In genomic region chr21:38814126-38815059, GRCh38 we compare ENCODE assay signal across 18 cellular contexts. TPM values are rescaled to one million over a fixed set of nuclear protein-coding genes. Genes with fewer than 3 reads are reported as not detected.
DNase-seq lines count a peak whose midpoint lies in the region; ATAC-seq, FAIRE-seq and TF ChIP-seq lines count a peak whose summit lies in the region.
"Had no signal": no experiment of that assay in that cellular context is flagged by ENCODE, and none has a peak within 500 bp of the region (broad histone marks: within the 10 kb centered on the region; RNA-seq: fewer than 3 reads in every experiment).

No MANE protein-coding gene starts in this region.

- BruUV-seq in Panc1 (replicated peaks; lab: Mats Ljungman, UMichigan), result no TSS peak

- H3K4me3 Mint-ChIP-seq in CD14-positive monocyte, result no peak overlapping the region
- H3K4me3 Mint-ChIP-seq: activated CD8-positive, alpha-beta T cell treated with anti-CD3 and anti-CD28 coated beads for 36 hours; effector memory CD8-positive, alpha-beta T cell; nephron had no signal

- no peak overlapping the region for H2AK5ac ChIP-seq in neuronal stem cell (ENCODE audit: low read depth, low read length)

- H3K4me3 ChIP-seq in Panc1 (ENCODE audit: low read depth in 2 of 2, low read length in 2 of 2) (no peak overlapping the region), fibroblast of lung (replicated peaks in 1 of 4; ENCODE audit: control extremely low read depth in 1 of 4, insufficient read depth in 1 of 4, low read depth in 3 of 4, low read length in 4 of 4) (no peak overlapping the region), neuronal stem cell (ENCODE audit: low read length in 2 of 2) (no peak overlapping the region)
- H3K4me3 ChIP-seq: skin epidermis, thyroid gland had no signal

- H2AFZ ChIP-seq in fibroblast of lung (ENCODE audit: low read length) (no peak overlapping the region), neuronal stem cell (ENCODE audit: low read length) (no peak overlapping the region)

- H3K4me1 ChIP-seq in Panc1 (ENCODE audit: control insufficient read depth, insufficient read depth, low read length), result peaks cover 76% of the 10 kb centered on the region
- peaks cover 10% of the 10 kb centered on the region for H3K4me1 ChIP-seq in fibroblast of lung (ENCODE audit: control insufficient read depth, extremely low read depth, insufficient read depth, low read length)
- no peaks in the 10 kb centered on the region for H3K4me1 ChIP-seq in neuronal stem cell (ENCODE audit: control insufficient read depth in 2 of 2, insufficient read depth in 1 of 2, low read depth in 1 of 2, low read length in 2 of 2)

- peaks cover 26% of the 10 kb centered on the region for H3K4me1 Mint-ChIP-seq in CD14-positive monocyte

- no peak overlapping the region for H3K9ac ChIP-seq in fibroblast of lung (ENCODE audit: insufficient read depth, low read length)
- no peak overlapping the region for H3K9ac ChIP-seq in neuronal stem cell (ENCODE audit: low read depth, low read length, poor library complexity)

- no peak overlapping the region for H3K18ac ChIP-seq in neuronal stem cell (ENCODE audit: low read length)

- H3K9me3 ChIP-seq in Panc1 (ENCODE audit: control insufficient read depth, insufficient read depth, low read depth, low read length), result no peaks in the 10 kb centered on the region
- H3K9me3 ChIP-seq in fibroblast of lung (ENCODE audit: control insufficient read depth, insufficient read depth, low read depth, low read length), result no peaks in the 10 kb centered on the region
- H3K9me3 ChIP-seq in neuronal stem cell (replicated peaks in 1 of 2; ENCODE audit: control insufficient read depth in 2 of 2, insufficient read depth in 1 of 2, low read depth in 1 of 2, low read length in 2 of 2), result peaks cover 0 to 7% of the 10 kb centered on the region in 2 donors
- H3K9me3 ChIP-seq: thyroid gland had no signal

- peaks cover 86 to 96% of the 10 kb centered on the region in 2 donors for H3K36me3 Mint-ChIP-seq in CD14-positive monocyte

- intact Hi-C loops in CD14-positive monocyte (cut with micrococcal nuclease) (no loop called here), Panc1 (cut with micrococcal nuclease; ENCODE audit: unreplicated experiment) (no loop called here)

- peak overlapping the region; percentile 6 for H3K4me2 ChIP-seq in fibroblast of lung (ENCODE audit: extremely low read depth, insufficient read depth, low read length)
- no peak overlapping the region for H3K4me2 ChIP-seq in neuronal stem cell (ENCODE audit: insufficient read depth, low read length, poor library complexity, severe bottlenecking)

- H4K91ac ChIP-seq in neuronal stem cell (ENCODE audit: low read depth, low read length, poor library complexity), result no peak overlapping the region

- no peak overlapping the region for H3K4ac ChIP-seq in neuronal stem cell (ENCODE audit: low read length)

- DNase-seq in CD14-positive monocyte (ENCODE audit: low spot score) (no peak), Panc1 (ENCODE audit: low read depth, low spot score) (no peak), fibroblast of lung (ENCODE audit: low read depth in 2 of 2) (no peak), neuronal stem cell (ENCODE audit: low spot score) (no peak), mucosa of gallbladder (ENCODE audit: low spot score) (no peak), NCI-H2107 treated with DMSO at 0.1 percent for 48 hours (lab: John Stamatoyannopoulos, UW; ENCODE audit: unreplicated experiment) (no peak), GM19239 (ENCODE audit: insufficient read length, low spot score) (no peak)
- DNase-seq: activated CD8-positive, alpha-beta T cell treated with anti-CD3 and anti-CD28 coated beads for 36 hours; activated gamma-delta T cell treated with Interleukin-2 at 50 U/mL for 16 hours; effector memory CD8-positive, alpha-beta T cell; Kasumi-1; left cardiac atrium; NCI-H774; SIG-M5; thyroid gland had no signal

- WGBS in neuronal stem cell (ENCODE audit: extremely low coverage in 2 of 2, insufficient read length in 2 of 2, insufficient replicate concordance in 1 of 2), 2 donors, result no CpG with 5 or more reads among the region's 16 CpGs

- H3K27me3 Mint-ChIP-seq in CD14-positive monocyte (ENCODE audit: low read depth in 3 of 3), result peaks cover 0 to 2% (median 0%) of the 10 kb centered on the region in 3 donors
- H3K27me3 Mint-ChIP-seq: activated CD8-positive, alpha-beta T cell treated with anti-CD3 and anti-CD28 coated beads for 36 hours; effector memory CD8-positive, alpha-beta T cell had no signal

- H3K79me1 ChIP-seq in neuronal stem cell (ENCODE audit: low read depth, low read length), result peaks cover under 1% of the 10 kb centered on the region

- no peak for FAIRE-seq in GM19239 (lab: Jason Lieb, UNC)

- CTCF ChIA-PET in Panc1 (lab: Charles Lee), result interaction anchor here (0.5 kb wide), 1 partner anchor 152 kb away, joined by 3 read pairs; no protein-coding TSS in a partner anchor

- H2BK12ac ChIP-seq in neuronal stem cell (ENCODE audit: low read length), result no peak overlapping the region

- ATAC-seq in Panc1, result no peak; the same call in 1 of the 2 replicates
- ATAC-seq in GM21360 (IDR thresholded peaks at IDR 0.05; ENCODE audit: unreplicated experiment), result no peak
- ATAC-seq: activated CD8-positive, alpha-beta T cell treated with anti-CD3 and anti-CD28 coated beads for 36 hours; effector memory CD8-positive, alpha-beta T cell had no signal

- in situ Hi-C loops in Panc1 (cut with HindIII; ENCODE audit: low pct_unique_long_range_greater_than_20kb, low sequenced_read_pairs), result no loop called here

- no peaks in the 10 kb centered on the region for H3K27me3 ChIP-seq in Panc1 (ENCODE audit: control insufficient read depth, insufficient read depth, low read length)
- no peaks in the 10 kb centered on the region for H3K27me3 ChIP-seq in fibroblast of lung (ENCODE audit: control insufficient read depth, insufficient read depth, low read length)
- no peaks in the 10 kb centered on the region for H3K27me3 ChIP-seq in neuronal stem cell (ENCODE audit: control insufficient read depth in 3 of 3, insufficient read depth in 3 of 3, low read depth in 1 of 3, low read length in 3 of 3)
- H3K27me3 ChIP-seq: thyroid gland had no signal

- peaks cover 0 to 5% (median 0%) of the 10 kb centered on the region in 7 donors for H3K9me3 Mint-ChIP-seq in CD14-positive monocyte
- H3K9me3 Mint-ChIP-seq: activated CD8-positive, alpha-beta T cell treated with anti-CD3 and anti-CD28 coated beads for 36 hours; effector memory CD8-positive, alpha-beta T cell; nephron had no signal

- peak overlapping the region; percentile 27 for H3K14ac ChIP-seq in neuronal stem cell (ENCODE audit: low read length)

- H4K8ac ChIP-seq in neuronal stem cell (ENCODE audit: low read depth, low read length), result no peak overlapping the region

- H2BK15ac ChIP-seq in neuronal stem cell (ENCODE audit: low read length), result no peak overlapping the region

- H3K23ac ChIP-seq in neuronal stem cell (ENCODE audit: low read depth, low read length, poor library complexity), result no peak overlapping the region

- peaks cover 26% of the 10 kb centered on the region for H3K79me2 ChIP-seq in fibroblast of lung (ENCODE audit: control insufficient read depth, insufficient read depth, low read length)

- no peak overlapping the region for H2BK5ac ChIP-seq in neuronal stem cell (ENCODE audit: low read length)

- POLR2A ChIA-PET in Panc1 (lab: Charles Lee), result interaction anchor here (0.7 kb wide), 1 partner anchor 439 kb away, joined by 4 read pairs; no protein-coding TSS in a partner anchor

- TF ChIP-seq CTCF in CD14-positive monocyte (IDR thresholded peaks at IDR 0.05) (no peak), Panc1 (IDR thresholded peaks at IDR 0.05) (no peak), fibroblast of lung (conservative IDR thresholded peaks at IDR 0.05 in 1 of 2, IDR thresholded peaks at IDR 0.05 in 1 of 2; ENCODE audit: low read depth in 1 of 2, low read length in 2 of 2) (no peak)

- H3K36me3 ChIP-seq in Panc1 (ENCODE audit: control insufficient read depth, insufficient read depth, low read length), result peaks cover 42% of the 10 kb centered on the region
- H3K36me3 ChIP-seq in fibroblast of lung (ENCODE audit: control insufficient read depth, insufficient read depth, low read length), result peaks cover 32% of the 10 kb centered on the region
- peaks cover 36 to 79% of the 10 kb centered on the region in 2 donors for H3K36me3 ChIP-seq in neuronal stem cell (replicated peaks in 1 of 2; ENCODE audit: control insufficient read depth in 2 of 2, insufficient read depth in 2 of 2, low read length in 2 of 2)

- peak overlapping the region; percentile 93 for H3K27ac ChIP-seq in Panc1 (ENCODE audit: low read length)
- H3K27ac ChIP-seq in fibroblast of lung (ENCODE audit: insufficient read depth, low read length), result peak overlapping the region; percentile 34
- H3K27ac ChIP-seq in neuronal stem cell (replicated peaks; ENCODE audit: low read length), result no peak overlapping the region

- H3K27ac Mint-ChIP-seq in CD14-positive monocyte, result peak overlapping the region in 6 of 7 donors; percentile 28 to 74 (median 56)
- H3K27ac Mint-ChIP-seq: activated CD8-positive, alpha-beta T cell treated with anti-CD3 and anti-CD28 coated beads for 36 hours had no signal

- no peak overlapping the region for H2BK120ac ChIP-seq in neuronal stem cell (ENCODE audit: low read depth, low read length)

- no peaks in the 10 kb centered on the region for H4K20me1 ChIP-seq in fibroblast of lung (ENCODE audit: control insufficient read depth, extremely low read depth, insufficient read depth, low read length)

RNA-seq across cellular contexts. Expression of gene ETS2, which starts 8.7 kb away (rescaled TPM):
- polyA plus RNA-seq in CD14-positive monocyte, result 10 to 100 TPM; 54.2 to 59.5 TPM
- 132 TPM for total RNA-seq in Panc1 (2021; ENCODE audit: unreplicated experiment)
- polyA plus RNA-seq in Panc1 (2012; ENCODE audit: insufficient read length), result 62.0 TPM
- total RNA-seq in fibroblast of lung, result 70.4 and 77.3 TPM in 2 replicates
- polyA plus RNA-seq in fibroblast of lung, result 28.0 and 60.5 TPM in 2 replicates
- 21.6 and 41.3 TPM in 2 replicates for polyA plus RNA-seq in fibroblast of lung (2012)
- polyA minus RNA-seq in fibroblast of lung (ENCODE audit: low replicate concordance), result 30.0 and 65.8 TPM in 2 replicates
- polyA plus RNA-seq in neuronal stem cell (2013, experiment 1 of 2), result 16.6 TPM
- 16.6 TPM for polyA plus RNA-seq in neuronal stem cell (2013, experiment 2 of 2)
- 93.5 TPM for total RNA-seq in mucosa of gallbladder
